Comparison of ENCODE assay signal across 12 cellular contexts in the genomic region with DNA sequence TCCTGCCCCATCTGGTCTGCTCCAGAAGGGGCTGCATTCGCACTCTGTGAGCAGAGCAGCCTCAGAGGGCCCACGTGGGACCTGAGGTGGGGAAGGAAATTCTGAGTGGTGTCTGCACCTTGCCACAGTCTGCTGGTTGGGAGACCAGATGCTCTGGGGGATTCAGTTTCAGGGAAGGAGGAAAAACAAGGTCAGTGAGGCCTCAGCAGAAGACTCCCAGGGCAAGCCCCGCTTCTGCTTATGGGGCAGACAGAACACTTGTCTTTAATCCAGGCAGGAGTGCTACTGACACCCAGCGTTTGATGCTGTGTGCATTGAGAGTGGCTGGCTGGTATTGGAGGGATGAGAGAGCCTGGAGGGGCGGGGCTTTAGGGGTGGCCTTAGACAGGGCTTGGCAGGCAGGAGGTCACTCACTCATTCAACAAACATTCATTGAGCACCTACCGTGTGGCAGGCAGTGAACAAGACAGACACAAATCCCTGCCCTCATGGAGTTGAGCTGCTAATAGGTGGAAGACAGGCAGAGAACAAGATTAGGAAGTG.
DNase-seq lines count a peak whose midpoint lies in the region; ATAC-seq and TF ChIP-seq lines count a peak whose summit lies in the region.
"Had no signal": no experiment of that assay in that cellular context is flagged by ENCODE, and none has a peak within 500 bp of the region (broad histone marks: within the 10 kb centered on the region; RNA-seq: fewer than 3 reads in every experiment).

No MANE protein-coding gene starts in this region.

- peaks cover 10% of the 10 kb centered on the region for H3K4me1 Mint-ChIP-seq in activated naive CD4-positive, alpha-beta T cell treated with anti-CD3 and anti-CD28 coated beads, Interleukin-2, amount 10 ng/mL, durations not matched to agents 7 days and 5 days

- H2AFZ ChIP-seq in OCI-LY3 (ENCODE audit: low read depth, low read length), result peak overlapping the region; percentile 78; the same call in 1 of the 2 replicates

- no peaks in the 10 kb centered on the region for H4K20me1 ChIP-seq in OCI-LY3 (ENCODE audit: insufficient read depth, low read length)

- no peaks in the 10 kb centered on the region for H3K9me3 Mint-ChIP-seq in activated naive CD4-positive, alpha-beta T cell treated with anti-CD3 and anti-CD28 coated beads, Interleukin-2, amount 10 ng/mL, durations not matched to agents 7 days and 5 days

- H3K4me1 ChIP-seq in OCI-LY3 (ENCODE audit: low read length), result peaks cover 68% of the 10 kb centered on the region

- no peaks in the 10 kb centered on the region for H3K27me3 ChIP-seq in OCI-LY3 (ENCODE audit: low read depth, low read length)

- ATAC-seq in GM21825 (IDR thresholded peaks at IDR 0.05; ENCODE audit: unreplicated experiment) (peak; percentile 36), HG03565 (IDR thresholded peaks at IDR 0.05; ENCODE audit: unreplicated experiment) (no peak)

- H3K36me3 ChIP-seq in OCI-LY3 (replicated peaks; ENCODE audit: low read depth, low read length), result no peaks in the 10 kb centered on the region

- peaks cover 4% of the 10 kb centered on the region for H3K79me2 ChIP-seq in OCI-LY3 (ENCODE audit: low read length)

- peak; percentile 38 for DNase-seq in GM12864 (ENCODE audit: low read depth)
- peak; percentile 43 for DNase-seq in germinal center (ENCODE audit: low spot score)
- no peak for DNase-seq in activated naive CD4-positive, alpha-beta T cell treated with anti-CD3 and anti-CD28 coated beads, Interleukin-2, amount 10 ng/mL, durations not matched to agents 7 days and 5 days
- DNase-seq in NOMO-1 (lab: John Stamatoyannopoulos, UW; ENCODE audit: unreplicated experiment in 2 of 2), result no peak
- DNase-seq in HCEC 1CT, result no peak
- DNase-seq: Calu3, NCI-H187 treated with DMSO at 0.1 percent for 48 hours, SHP77 had no signal

- H3K36me3 Mint-ChIP-seq in activated naive CD4-positive, alpha-beta T cell treated with anti-CD3 and anti-CD28 coated beads, Interleukin-2, amount 10 ng/mL, durations not matched to agents 7 days and 5 days, result no peaks in the 10 kb centered on the region

- H3K9me3 ChIP-seq in OCI-LY3 (ENCODE audit: insufficient read depth, low read length), result no peaks in the 10 kb centered on the region

- H3K27ac ChIP-seq in OCI-LY3 (ENCODE audit: low read length), result peak overlapping the region; percentile 62
- H3K27ac ChIP-seq: skin epidermis had no signal

- no peaks in the 10 kb centered on the region for H3K27me3 Mint-ChIP-seq in activated naive CD4-positive, alpha-beta T cell treated with anti-CD3 and anti-CD28 coated beads, Interleukin-2, amount 10 ng/mL, durations not matched to agents 7 days and 5 days

- H3K27ac Mint-ChIP-seq in activated naive CD4-positive, alpha-beta T cell treated with anti-CD3 and anti-CD28 coated beads, Interleukin-2, amount 10 ng/mL, durations not matched to agents 7 days and 5 days, result no peak overlapping the region

- CTCF ChIA-PET in activated naive CD4-positive, alpha-beta T cell treated with anti-CD3 and anti-CD28 coated beads, Interleukin-2, amount 10 ng/mL, durations not matched to agents 7 days and 5 days (lab: Charles Lee), result no interaction called here

- H3K4me3 ChIP-seq in GM12864 (ENCODE audit: low read depth, low read length) (no peak overlapping the region), OCI-LY3 (ENCODE audit: low read length) (peak overlapping the region; percentile 34)
- H3K4me3 ChIP-seq: skin epidermis had no signal

- no peak overlapping the region for H3K4me3 Mint-ChIP-seq in activated naive CD4-positive, alpha-beta T cell treated with anti-CD3 and anti-CD28 coated beads, Interleukin-2, amount 10 ng/mL, durations not matched to agents 7 days and 5 days

- peak overlapping the region; percentile 48 for H3K9ac ChIP-seq in OCI-LY3 (ENCODE audit: low read length)

- TF ChIP-seq CTCF in GM12864 (IDR thresholded peaks at IDR 0.05; ENCODE audit: low read depth, low read length, missing control alignments) (no peak), OCI-LY3 (IDR thresholded peaks at IDR 0.05; ENCODE audit: low read depth, low read length) (peak; percentile 30)

- peak overlapping the region; percentile 67 for H3K4me2 ChIP-seq in OCI-LY3 (ENCODE audit: low read length)

Comparison
In these comparisons a context has a peak if more than half of its experiments do, and no peak if none do; other contexts are left out.
1. DNase-seq: peak in GM12864 (single experiment) and germinal center (single experiment); none in activated naive CD4-positive, alpha-beta T cell treated with anti-CD3 and anti-CD28 coated beads, Interleukin-2, amount 10 ng/mL, durations not matched to agents 7 days and 5 days (single experiment), NOMO-1 (0 of 2) and HCEC 1CT (single experiment).